ENCODE assay signal across 1 cellular context in genomic region chr6:32416031-32416430, GRCh38.
TF ChIP-seq lines count a peak whose summit lies in the region.

No MANE protein-coding gene starts in this region.

TF ChIP-seq in GM12878, 131 proteins besides CTCF, POLR2A, EP300 and RAD21:
- TF ChIP-seq CBFB (IDR thresholded peaks at IDR 0.05; ENCODE audit: low read depth) (no peak), RB1 (IDR thresholded peaks at IDR 0.05; ENCODE audit: borderline replicate concordance) (no peak), FOXM1 (IDR thresholded peaks at IDR 0.05; ENCODE audit: low read depth, low read length) (no peak), ZBTB33 (IDR thresholded peaks at IDR 0.05) (no peak), YY1 (IDR thresholded peaks at IDR 0.05; ENCODE audit: low read depth, low read length) (0 out of 2 replicates have a peak, but pooled peaks have one; percentile 22), RBBP5 (conservative IDR thresholded peaks at IDR 0.05) (no peak), MTA2 (IDR thresholded peaks at IDR 0.05; ENCODE audit: low read depth) (no peak), RELA (IDR thresholded peaks at IDR 0.05; ENCODE audit: borderline replicate concordance, partially characterized antibody) (no peak)
